8 cellular contexts compared by ENCODE assay signal in genomic region chr17:47821424-47822379, GRCh38. TPM values are rescaled to one million over a fixed set of nuclear protein-coding genes. Genes with fewer than 3 reads are reported as not detected.
DNase-seq lines count a peak whose midpoint lies in the region; ATAC-seq, FAIRE-seq and TF ChIP-seq lines count a peak whose summit lies in the region.

TSS of gene OSBPL7 (minus strand) at chr17:47821794. CDS start at chr17:47820278, 1,516 bp downstream.

- H3K4me1 Mint-ChIP-seq in neural crest cell = peaks cover 17% of the 10 kb centered on the region

- peak; percentile 86 for ATAC-seq in GM21619 (IDR thresholded peaks at IDR 0.05; ENCODE audit: unreplicated experiment)

- no peaks in the 10 kb centered on the region for H3K9me3 Mint-ChIP-seq in neural crest cell

- H3K9ac ChIP-seq in stomach smooth muscle (ENCODE audit: low read length in 2 of 2) = peak within 1 kb of the TSS; percentile 66 to 72

- peak within 1 kb of the TSS; percentile 91 for H3K4me3 Mint-ChIP-seq in neural crest cell

- H3K9me3 ChIP-seq in stomach smooth muscle (ENCODE audit: control insufficient read depth in 2 of 2, low read length in 2 of 2) = no peaks in the 10 kb centered on the region

- no peaks in the 10 kb centered on the region for H3K27me3 Mint-ChIP-seq in neural crest cell (ENCODE audit: low read depth)

- peaks cover 0 to 6% of the 10 kb centered on the region in 2 donors for H3K27me3 ChIP-seq in stomach smooth muscle (ENCODE audit: control insufficient read depth in 1 of 2, insufficient read depth in 2 of 2, low read length in 2 of 2)

- DNase-seq in D721Med (ENCODE audit: insufficient read length, low spot score) = peak; percentile 95
- peak; percentile 94 for DNase-seq in LHCN-M2 (ENCODE audit: low read depth)
- peak; percentile 84 to 92 for DNase-seq in SHP77 (lab: John Stamatoyannopoulos, UW)
- DNase-seq in activated effector memory CD4-positive, alpha-beta T cell treated with Interleukin-2 at 50 U/mL for 16 hours = peak; percentile 74
- DNase-seq in fibroblast of villous mesenchyme (ENCODE audit: low read depth) = peak; percentile 83
- DNase-seq in neural crest cell (ENCODE audit: low read depth, low spot score) = peak; percentile 44

- H3K4me3 ChIP-seq in fibroblast of villous mesenchyme (ENCODE audit: low read depth, low read length) (peak within 1 kb of the TSS; percentile 72), stomach smooth muscle (ENCODE audit: low read length in 2 of 2) (peak within 1 kb of the TSS; percentile 66 to 81)

- peak within 1 kb of the TSS; percentile 81 for H3K27ac Mint-ChIP-seq in neural crest cell (ENCODE audit: unreplicated experiment)

- TF ChIP-seq CTCF in D721Med (IDR thresholded peaks at IDR 0.05; ENCODE audit: insufficient read depth, missing control alignments) (peak; percentile 64), fibroblast of villous mesenchyme (IDR thresholded peaks at IDR 0.05; ENCODE audit: insufficient read depth, low read depth, low read length) (peak; percentile 8), neural crest cell (conservative IDR thresholded peaks at IDR 0.05) (no peak)

- H3K36me3 ChIP-seq in stomach smooth muscle (ENCODE audit: control insufficient read depth in 2 of 2, insufficient read depth in 2 of 2, low read length in 2 of 2) = peaks cover 22 to 35% of the 10 kb centered on the region in 2 donors

- H3K27ac ChIP-seq in stomach smooth muscle (ENCODE audit: low read length) = no peak within 1 kb of the TSS

- no peak for FAIRE-seq in D721Med (lab: Jason Lieb, UNC)

- peaks cover 19% of the 10 kb centered on the region for H3K4me1 ChIP-seq in stomach smooth muscle (ENCODE audit: control insufficient read depth, insufficient read depth, low read length)

- H3K36me3 Mint-ChIP-seq in neural crest cell (ENCODE audit: low read depth) = peaks cover 9% of the 10 kb centered on the region

RNA-seq across cellular contexts. Expression of gene OSBPL7, which starts in this region (rescaled TPM):
- total RNA-seq in LHCN-M2 (2014; rRNA removed) = 15.3 and 21.4 TPM in 2 replicates
- polyA plus RNA-seq in LHCN-M2 (2012) = 6.5 TPM
- total RNA-seq in fibroblast of villous mesenchyme = 6.9 and 13.5 TPM in 2 replicates
- total RNA-seq in neural crest cell = 14.3 and 14.6 TPM in 2 replicates

Comparison
In these comparisons a context has a peak if more than half of its experiments do, and no peak if none do; other contexts are left out.
1. DNase-seq: peak in every context shown above with its lines; median percentile 95 in D721Med; 94 in LHCN-M2; 88 in SHP77; 83 in fibroblast of villous mesenchyme; 74 in activated effector memory CD4-positive, alpha-beta T cell treated with Interleukin-2 at 50 U/mL for 16 hours; 44 in neural crest cell.